Comparison of ENCODE assay signal across 11 cellular contexts in the genomic region with DNA sequence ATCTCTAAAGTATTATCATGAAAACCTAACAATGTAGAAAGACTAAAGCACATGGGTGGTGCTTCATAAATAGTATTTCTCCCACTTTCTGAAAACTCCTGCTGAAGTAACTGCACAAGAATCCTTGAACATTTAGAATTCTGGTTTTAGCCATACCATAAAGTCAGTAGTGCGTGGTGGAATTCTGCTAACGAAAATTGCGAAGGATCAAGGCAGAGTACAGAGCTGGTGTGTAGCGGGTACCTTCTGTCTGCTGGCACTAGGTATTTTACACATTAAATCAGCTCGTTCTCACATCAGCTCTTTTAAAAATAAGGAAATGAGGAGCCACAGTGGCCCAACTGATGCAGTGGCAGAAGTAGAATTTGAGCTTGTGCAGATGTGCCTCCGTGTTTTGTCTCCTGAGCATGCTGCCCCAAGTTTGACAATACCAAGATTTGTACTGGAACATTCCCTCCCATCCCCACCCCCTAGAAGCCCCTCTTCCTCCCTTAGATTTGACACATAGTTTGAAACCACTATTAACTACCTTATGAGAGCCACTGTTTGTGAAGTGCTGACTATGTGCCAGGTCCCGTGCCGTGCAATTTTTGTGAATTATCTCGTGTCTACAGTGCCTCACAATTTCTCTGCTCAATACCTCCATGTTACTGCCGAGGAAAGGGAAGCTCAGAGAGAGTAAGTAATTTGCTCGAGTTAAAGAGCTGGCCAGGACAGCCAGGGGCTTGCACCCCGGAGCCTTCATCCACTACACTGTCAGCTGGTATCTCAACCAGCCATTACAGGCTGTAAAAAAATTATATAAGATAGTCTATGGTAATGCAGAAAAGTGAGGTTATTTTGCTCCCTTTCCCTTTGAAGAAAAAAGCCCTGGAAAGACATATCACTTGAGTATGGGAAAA.
DNase-seq lines count a peak whose midpoint lies in the region; ATAC-seq and TF ChIP-seq lines count a peak whose summit lies in the region.
"Had no signal": no experiment of that assay in that cellular context is flagged by ENCODE, and none has a peak within 500 bp of the region (broad histone marks: within the 10 kb centered on the region; RNA-seq: fewer than 3 reads in every experiment).

No MANE protein-coding gene starts in this region.

- no peaks in the 10 kb centered on the region for H3K27me3 ChIP-seq in lung (ENCODE audit: control insufficient read depth, insufficient read depth)

- WGBS in lung, 2 donors, result 70 to 82% methylated on average over 12 of the region's 12 CpGs

- H3K27ac ChIP-seq in lung (ENCODE audit: low read depth in 1 of 2, low read length in 1 of 2), result peak overlapping the region; percentile 32 to 62

- DNase-seq in AG04449 (ENCODE audit: low read depth, low spot score) (no peak), HFF-Myc (ENCODE audit: extremely low read depth, low read depth) (no peak), T-helper 17 cell (no peak), lung (ENCODE audit: low spot score) (no peak), cerebellar nuclear complex (lab: John Stamatoyannopoulos, UW) (no peak), cerebellum (ENCODE audit: low spot score) (no peak)
- DNase-seq in activated effector memory CD4-positive, alpha-beta T cell treated with Interleukin-2 at 50 U/mL for 16 hours, result no peak
- no peak for DNase-seq in stimulated activated CD4-positive, alpha-beta T cell treated with anti-CD3 and anti-CD28 coated beads, Interleukin-4, amount 100 ng/mL, for 24 hours
- DNase-seq: activated T-cell treated with anti-CD3 and anti-CD28 coated beads, Interleukin-2, amount 50 U/mL, for 4 hours; CD8-positive, alpha-beta memory T cell; NK-92 treated with Interleukin-12 subunit alpha and Interleukin-12 subunit beta, amount 100 ng/mL, for 24 hours had no signal

- CTCF ChIA-PET in AG04449 (lab: Yijun Ruan, JAX), result interaction anchor here (1.1 to 1.8 kb wide), 9 partner anchors 8 to 297 kb away, joined by 3 to 12 read pairs (median 3); no protein-coding TSS in a partner anchor

- H3K9me3 ChIP-seq in T-helper 17 cell (ENCODE audit: control insufficient read depth, low read length, poor library complexity, severe bottlenecking), result no peaks in the 10 kb centered on the region
- no peaks in the 10 kb centered on the region for H3K9me3 ChIP-seq in lung (ENCODE audit: control insufficient read depth in 2 of 2, insufficient read depth in 1 of 2, low read length in 1 of 2)

- TF ChIP-seq CTCF in AG04449 (IDR thresholded peaks at IDR 0.05; ENCODE audit: insufficient read depth, low read length, missing control alignments) (no peak), HFF-Myc (IDR thresholded peaks at IDR 0.05; ENCODE audit: low read depth, low read length, missing control alignments) (no peak), lung (IDR thresholded peaks at IDR 0.05; ENCODE audit: control extremely low read depth, extremely low read depth) (no peak)

- peak overlapping the region; percentile 77 for H3K27ac Mint-ChIP-seq in T-helper 17 cell

- H3K4me3 ChIP-seq in AG04449 (ENCODE audit: low read depth, low read length), result peak overlapping the region; percentile 27
- peak overlapping the region; percentile 34; the same call in 1 of the 2 replicates for H3K4me3 ChIP-seq in HFF-Myc (replicated peaks; ENCODE audit: low read depth, low read length)
- no peak overlapping the region for H3K4me3 ChIP-seq in lung

- H3K4me3 Mint-ChIP-seq in T-helper 17 cell, result no peak overlapping the region
- H3K4me3 Mint-ChIP-seq: activated T-cell treated with anti-CD3 and anti-CD28 coated beads, Interleukin-2, amount 50 U/mL, for 4 hours had no signal

- no peak for ATAC-seq in T-helper 17 cell
- no peak for ATAC-seq in lung (ENCODE audit: insufficient read depth, low FRiP score)

- H3K27me3 Mint-ChIP-seq in T-helper 17 cell, result peaks cover 23% of the 10 kb centered on the region

- H3K4me1 ChIP-seq in lung (ENCODE audit: control insufficient read depth in 2 of 2, insufficient read depth in 2 of 2, low read length in 2 of 2), result peaks cover 0 to 23% of the 10 kb centered on the region in 2 donors

- peaks cover 18% of the 10 kb centered on the region for H3K4me1 Mint-ChIP-seq in T-helper 17 cell

- no peaks in the 10 kb centered on the region for H3K36me3 Mint-ChIP-seq in T-helper 17 cell (ENCODE audit: low read depth)
- H3K36me3 Mint-ChIP-seq: CD8-positive, alpha-beta memory T cell had no signal

- no peaks in the 10 kb centered on the region for H3K36me3 ChIP-seq in lung (ENCODE audit: control insufficient read depth in 2 of 2, insufficient read depth in 2 of 2, low read length in 2 of 2)

- POLR2A ChIA-PET in AG04449 (lab: Yijun Ruan, JAX), result interaction anchor here (1.0 to 2.0 kb wide), 8 partner anchors 19 to 67 kb away, joined by 3 to 18 read pairs (median 3); partner anchors contain the start of gene EGFR
